21 cellular contexts compared by ENCODE assay signal in genomic region chr20:23138682-23139081, GRCh38. TPM values are rescaled to one million over a fixed set of nuclear protein-coding genes. Genes with fewer than 3 reads are reported as not detected.
"Had no signal": no experiment of that assay in that cellular context is flagged by ENCODE, and none has a peak within 500 bp of the region (broad histone marks: within the 10 kb centered on the region; RNA-seq: fewer than 3 reads in every experiment).

No MANE protein-coding gene starts in this region.

- H3K27me3 Mint-ChIP-seq: activated B cell treated with CpG ODN at 0.5 μM for 24 hours; activated CD8-positive, alpha-beta T cell treated with anti-CD3 and anti-CD28 coated beads for 36 hours; activated T-helper 17 cell treated with anti-CD3 and anti-CD28 coated beads, Interleukin-2, amount 50 U/mL, for 72 hours; stimulated activated naive CD8-positive, alpha-beta T cell treated with anti-CD3 and anti-CD28 coated beads, Interleukin-15, Interleukin-2, amounts not matched to agents 100 ng/mL and 50 ng/mL, for 24 hours had no signal

- DNase-seq: activated B cell treated with CpG ODN at 0.5 μM for 24 hours; activated CD4-positive, alpha-beta T cell treated with anti-CD3 and anti-CD28 coated beads for 4 hours; activated CD8-positive, alpha-beta T cell treated with anti-CD3 and anti-CD28 coated beads for 36 hours; activated naive CD4-positive, alpha-beta T cell treated with anti-CD3 and anti-CD28 coated beads for 36 hours; activated T-cell treated with anti-CD3 and anti-CD28 coated beads, Interleukin-2, amount 50 U/mL, for 1 hour; effector CD8-positive, alpha-beta T cell; foreskin fibroblast; hypothalamus; islet precursor cell; lower lobe of right lung; natural killer cell; stimulated activated CD4-positive, alpha-beta T cell treated with anti-CD3 and anti-CD28 coated beads, Interleukin-2, amount 100 ng/mL, for 24 hours; T-helper 1 cell; T-helper 9 cell; trophoblast cell had no signal

- H3K36me3 ChIP-seq: breast epithelium, lower lobe of right lung, vagina had no signal

- H3K4me3 ChIP-seq: breast epithelium, lower lobe of right lung, vagina had no signal

- H3K9me3 Mint-ChIP-seq: activated B cell treated with CpG ODN at 0.5 μM for 24 hours; activated CD8-positive, alpha-beta T cell treated with anti-CD3 and anti-CD28 coated beads for 36 hours; activated naive CD4-positive, alpha-beta T cell treated with anti-CD3 and anti-CD28 coated beads for 36 hours; activated T-helper 17 cell treated with anti-CD3 and anti-CD28 coated beads, Interleukin-2, amount 50 U/mL, for 72 hours; natural killer cell; stimulated activated naive CD8-positive, alpha-beta T cell treated with anti-CD3 and anti-CD28 coated beads, Interleukin-15, Interleukin-2, amounts not matched to agents 100 ng/mL and 50 ng/mL, for 24 hours had no signal

- H3K27ac Mint-ChIP-seq: activated B cell treated with CpG ODN at 0.5 μM for 24 hours; activated CD8-positive, alpha-beta T cell treated with anti-CD3 and anti-CD28 coated beads for 36 hours; activated naive CD4-positive, alpha-beta T cell treated with anti-CD3 and anti-CD28 coated beads for 36 hours; activated T-helper 17 cell treated with anti-CD3 and anti-CD28 coated beads, Interleukin-2, amount 50 U/mL, for 72 hours; natural killer cell; stimulated activated naive CD8-positive, alpha-beta T cell treated with anti-CD3 and anti-CD28 coated beads, Interleukin-15, Interleukin-2, amounts not matched to agents 100 ng/mL and 50 ng/mL, for 24 hours had no signal

- H3K36me3 Mint-ChIP-seq: natural killer cell had no signal

- H3K4me3 Mint-ChIP-seq: activated B cell treated with CpG ODN at 0.5 μM for 24 hours; activated CD8-positive, alpha-beta T cell treated with anti-CD3 and anti-CD28 coated beads for 36 hours; activated naive CD4-positive, alpha-beta T cell treated with anti-CD3 and anti-CD28 coated beads for 36 hours; activated T-helper 17 cell treated with anti-CD3 and anti-CD28 coated beads, Interleukin-2, amount 50 U/mL, for 72 hours; natural killer cell; stimulated activated naive CD8-positive, alpha-beta T cell treated with anti-CD3 and anti-CD28 coated beads, Interleukin-15, Interleukin-2, amounts not matched to agents 100 ng/mL and 50 ng/mL, for 24 hours had no signal

- FAIRE-seq: astrocyte, endothelial cell of umbilical vein had no signal

- H3K9me3 ChIP-seq: breast epithelium, lower lobe of right lung, vagina had no signal

- H3K27ac ChIP-seq: breast epithelium, lower lobe of right lung, vagina had no signal

- H3K27me3 ChIP-seq: breast epithelium, vagina had no signal

RNA-seq across cellular contexts. Expression of gene CD93, which starts 52.6 kb away (rescaled TPM):
- total RNA-seq: activated B cell treated with CpG ODN at 0.5 μM for 24 hours had no signal
